8 cellular contexts compared by ENCODE assay signal in the genomic region with DNA sequence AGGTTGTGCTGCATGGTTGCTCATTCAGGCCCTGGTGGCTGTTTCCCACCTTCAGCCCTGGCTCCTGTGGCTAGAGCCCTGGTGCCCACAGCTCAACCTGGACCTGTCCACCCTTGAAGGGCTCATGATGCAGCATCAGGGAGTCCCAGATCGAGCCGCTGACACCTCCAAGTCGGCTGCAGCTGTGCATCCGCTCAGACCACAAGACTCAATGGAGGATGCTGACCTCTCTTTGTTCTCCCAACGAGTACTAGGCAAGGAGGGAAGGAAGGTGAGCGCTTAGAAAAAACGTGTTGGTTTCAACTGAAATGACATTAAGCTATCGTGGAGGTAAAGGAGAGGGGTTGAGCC. TPM values are rescaled to one million over a fixed set of nuclear protein-coding genes. Genes with fewer than 3 reads are reported as not detected.
DNase-seq lines count a peak whose midpoint lies in the region; ATAC-seq, FAIRE-seq and TF ChIP-seq lines count a peak whose summit lies in the region.

No MANE protein-coding gene starts in this region.

- peak overlapping the region; percentile 59 for H2AFZ ChIP-seq in fibroblast of lung (ENCODE audit: low read length)

- H3K79me2 ChIP-seq in fibroblast of lung (ENCODE audit: control insufficient read depth, insufficient read depth, low read length) = no peaks in the 10 kb centered on the region

- TF ChIP-seq CTCF in RWPE1 (conservative IDR thresholded peaks at IDR 0.05; ENCODE audit: low read depth) = no peak
- no peak for TF ChIP-seq CTCF in fibroblast of lung (conservative IDR thresholded peaks at IDR 0.05 in 1 of 2, IDR thresholded peaks at IDR 0.05 in 1 of 2; ENCODE audit: low read depth in 1 of 2, low read length in 2 of 2)

- H3K27me3 ChIP-seq in HAP-1 (ENCODE audit: low read depth) = no peaks in the 10 kb centered on the region
- H3K27me3 ChIP-seq in fibroblast of lung (ENCODE audit: control insufficient read depth, insufficient read depth, low read length) = no peaks in the 10 kb centered on the region
- no peaks in the 10 kb centered on the region for H3K27me3 ChIP-seq in rectal smooth muscle tissue (ENCODE audit: control insufficient read depth, insufficient read depth, low read length)

- peak overlapping the region; percentile 29 for H3K27ac ChIP-seq in RWPE1
- no peak overlapping the region for H3K27ac ChIP-seq in fibroblast of lung (ENCODE audit: insufficient read depth, low read length)
- H3K27ac ChIP-seq in rectal smooth muscle tissue (ENCODE audit: low read depth, low read length) = no peak overlapping the region

- in situ Hi-C loops in HAP-1 (cut with MboI; ENCODE audit: low sequenced_read_pairs) = no loop called here

- H3K4me1 ChIP-seq in HAP-1 (peaks cover 10% of the 10 kb centered on the region), fibroblast of lung (ENCODE audit: control insufficient read depth, extremely low read depth, insufficient read depth, low read length) (peaks cover under 1% of the 10 kb centered on the region), rectal smooth muscle tissue (ENCODE audit: control insufficient read depth, insufficient read depth, low read length) (peaks cover 4% of the 10 kb centered on the region)

- FAIRE-seq in HTR-8/SVneo (lab: Jason Lieb, UNC) = no peak

- H3K9me3 ChIP-seq in HAP-1 (no peaks in the 10 kb centered on the region), fibroblast of lung (ENCODE audit: control insufficient read depth, insufficient read depth, low read depth, low read length) (no peaks in the 10 kb centered on the region)

- H3K36me3 ChIP-seq in HAP-1 (replicated peaks) (peaks cover 8% of the 10 kb centered on the region), fibroblast of lung (ENCODE audit: control insufficient read depth, insufficient read depth, low read length) (no peaks in the 10 kb centered on the region), rectal smooth muscle tissue (ENCODE audit: control insufficient read depth, insufficient read depth, low read length) (no peaks in the 10 kb centered on the region)

- H4K20me1 ChIP-seq in fibroblast of lung (ENCODE audit: control insufficient read depth, extremely low read depth, insufficient read depth, low read length) = no peaks in the 10 kb centered on the region

- H3K9ac ChIP-seq in fibroblast of lung (ENCODE audit: insufficient read depth, low read length) = no peak overlapping the region
- H3K9ac ChIP-seq in rectal smooth muscle tissue (ENCODE audit: low read length) = no peak overlapping the region

- CTCF ChIA-PET in RWPE1 (lab: Yijun Ruan, JAX) = interaction anchor here (0.6 to 2.1 kb wide), 7 partner anchors 18 to 384 kb away, joined by 3 to 11 read pairs (median 4); no protein-coding TSS in a partner anchor

- H3K4me3 ChIP-seq in HAP-1 (peak overlapping the region; percentile 36), fibroblast of lung (replicated peaks in 1 of 4; ENCODE audit: control extremely low read depth in 1 of 4, insufficient read depth in 1 of 4, low read depth in 3 of 4, low read length in 4 of 4) (peak overlapping the region in 3 of 4 experiments; percentile 49 to 64 (median 60)), rectal smooth muscle tissue (ENCODE audit: low read length) (peak overlapping the region; percentile 84)

- H3K4me2 ChIP-seq in fibroblast of lung (ENCODE audit: extremely low read depth, insufficient read depth, low read length) = peak overlapping the region; percentile 26

- peak; percentile 18 for ATAC-seq in GM18499 (IDR thresholded peaks at IDR 0.05; ENCODE audit: insufficient read depth, unreplicated experiment)

- POLR2A ChIA-PET in RWPE1 (lab: Yijun Ruan, JAX; ENCODE audit: low non-redundant PET) = interaction anchor here (0.5 to 0.6 kb wide), 2 partner anchors 31 to 172 kb away, joined by 3 to 4 read pairs; no protein-coding TSS in a partner anchor

- DNase-seq in HAP-1 (ENCODE audit: low spot score in 2 of 2) (no peak), RWPE1 (ENCODE audit: low spot score) (no peak), fibroblast of lung (ENCODE audit: low read depth in 2 of 2) (no peak), NCI-H1436 treated with DMSO at 0.1 percent for 48 hours (lab: John Stamatoyannopoulos, UW) (no peak), HTR-8/SVneo (ENCODE audit: insufficient read length, low spot score) (no peak)
- DNase-seq in stimulated activated naive CD4-positive, alpha-beta T cell (lab: John Stamatoyannopoulos, UW) = no peak

RNA-seq across cellular contexts. Expression of a gene that starts 9.5 kb away (rescaled TPM):
- total RNA-seq in fibroblast of lung = under 0.01 and 0.17 TPM in 2 replicates
- not detected in 2 replicates for polyA plus RNA-seq in fibroblast of lung
- polyA plus RNA-seq in fibroblast of lung (2012) = not detected in 2 replicates
- not detected in 2 replicates for polyA minus RNA-seq in fibroblast of lung (ENCODE audit: low replicate concordance)

RNA-seq across cellular contexts. Expression of a gene that starts 28.4 kb away (rescaled TPM):
- total RNA-seq in fibroblast of lung = 60.8 and 63.2 TPM in 2 replicates
- polyA plus RNA-seq in fibroblast of lung = 62.3 and 66.8 TPM in 2 replicates
- polyA plus RNA-seq in fibroblast of lung (2012) = 72.6 and 85.2 TPM in 2 replicates
- 75.4 and 77.0 TPM in 2 replicates for polyA minus RNA-seq in fibroblast of lung (ENCODE audit: low replicate concordance)

RNA-seq across cellular contexts. Expression of a gene that starts 40.2 kb away (rescaled TPM):
- total RNA-seq in fibroblast of lung = 6.7 and 7.3 TPM in 2 replicates
- 2.2 and 2.8 TPM in 2 replicates for polyA plus RNA-seq in fibroblast of lung
- 5.7 and 6.8 TPM in 2 replicates for polyA plus RNA-seq in fibroblast of lung (2012)
- polyA minus RNA-seq in fibroblast of lung (ENCODE audit: low replicate concordance) = 0.47 and 0.82 TPM in 2 replicates

RNA-seq across cellular contexts. Expression of a gene that starts 41.7 kb away (rescaled TPM):
- total RNA-seq in fibroblast of lung = 94.8 and 128 TPM in 2 replicates
- 125 and 155 TPM in 2 replicates for polyA plus RNA-seq in fibroblast of lung
- 126 and 161 TPM in 2 replicates for polyA plus RNA-seq in fibroblast of lung (2012)
- 267 and 301 TPM in 2 replicates for polyA minus RNA-seq in fibroblast of lung (ENCODE audit: low replicate concordance)

RNA-seq across cellular contexts. Expression of a gene that starts 42.2 kb away (rescaled TPM):
- 5.3 and 6.9 TPM in 2 replicates for total RNA-seq in fibroblast of lung
- polyA plus RNA-seq in fibroblast of lung = 0.07 and 0.30 TPM in 2 replicates
- 1.6 and 2.6 TPM in 2 replicates for polyA plus RNA-seq in fibroblast of lung (2012)
- not detected in 2 replicates for polyA minus RNA-seq in fibroblast of lung (ENCODE audit: low replicate concordance)
